Comparison of ENCODE assay signal across 9 cellular contexts in genomic region chr5:170312666-170313065, GRCh38. TPM values are rescaled to one million over a fixed set of nuclear protein-coding genes. Genes with fewer than 3 reads are reported as not detected.
DNase-seq lines count a peak whose midpoint lies in the region; ATAC-seq and TF ChIP-seq lines count a peak whose summit lies in the region.
"Had no signal": no experiment of that assay in that cellular context is flagged by ENCODE, and none has a peak within 500 bp of the region (broad histone marks: within the 10 kb centered on the region; RNA-seq: fewer than 3 reads in every experiment).

No MANE protein-coding gene starts in this region.

- ATAC-seq in GM18517 (IDR thresholded peaks at IDR 0.05; ENCODE audit: unreplicated experiment): no peak

- H3K4me2 ChIP-seq in smooth muscle cell: peak overlapping the region; percentile 58

- H3K27ac Mint-ChIP-seq in brain: peak overlapping the region in 3 of 5 experiments; percentile 19 to 57 (median 43)

- H3K4me3 Mint-ChIP-seq in brain: no peak overlapping the region

- H3K4me1 ChIP-seq in smooth muscle cell (ENCODE audit: low read depth): peaks cover 37% of the 10 kb centered on the region

- no peaks in the 10 kb centered on the region for H3K27me3 ChIP-seq in smooth muscle cell (ENCODE audit: low read depth)

- peaks cover 19% of the 10 kb centered on the region for H3F3A ChIP-seq in smooth muscle cell (ENCODE audit: low read depth)

- DNase-seq in AML-193 (lab: John Stamatoyannopoulos, UW) (peak; percentile 87 to 89), H4 (ENCODE audit: low spot score) (peak; percentile 16), T-helper 1 cell (peak; percentile 23 to 74 (median 43)), smooth muscle cell (lab: John Stamatoyannopoulos, UW; ENCODE audit: unreplicated experiment) (peak; percentile 20), SHP77 treated with DMSO at 0.1 percent for 48 hours (lab: John Stamatoyannopoulos, UW) (no peak), midbrain (lab: John Stamatoyannopoulos, UW) (no peak)
- DNase-seq: right cardiac atrium had no signal

- no peak overlapping the region for H2AFZ ChIP-seq in smooth muscle cell (ENCODE audit: low read depth)

- no peaks in the 10 kb centered on the region for H3K9me3 ChIP-seq in smooth muscle cell (replicated peaks; ENCODE audit: low read depth)

- no peaks in the 10 kb centered on the region for H3K9me3 Mint-ChIP-seq in brain

- no peak overlapping the region for H3K4me3 ChIP-seq in smooth muscle cell

- no peaks in the 10 kb centered on the region for H3K79me2 ChIP-seq in smooth muscle cell (ENCODE audit: low read depth)

- H3K4me1 Mint-ChIP-seq in brain: peaks cover 40% of the 10 kb centered on the region

- peak overlapping the region; percentile 71 for H3K9ac ChIP-seq in smooth muscle cell (ENCODE audit: low read depth)

- no peaks in the 10 kb centered on the region for H3K36me3 Mint-ChIP-seq in brain

- H3K27ac ChIP-seq in smooth muscle cell (ENCODE audit: low read depth): peak overlapping the region; percentile 98

- no peaks in the 10 kb centered on the region for H3K36me3 ChIP-seq in smooth muscle cell (ENCODE audit: low read depth)

- TF ChIP-seq CTCF in brain (conservative IDR thresholded peaks at IDR 0.05) (no peak), smooth muscle cell (IDR thresholded peaks at IDR 0.05; ENCODE audit: borderline replicate concordance, insufficient read depth, poor library complexity, severe bottlenecking) (no peak)

- 36% methylated on average over 3 of the region's 3 CpGs for WGBS in smooth muscle cell (ENCODE audit: low lambda C conversion rate)

- no peaks in the 10 kb centered on the region for H4K20me1 ChIP-seq in smooth muscle cell (ENCODE audit: low read depth)

- peaks cover 7% of the 10 kb centered on the region for H3K27me3 Mint-ChIP-seq in brain

RNA-seq across cellular contexts. Expression of gene LCP2, which starts 15.1 kb away (rescaled TPM):
- total RNA-seq in H4 (2014; rRNA removed; shearing (Covaris generic)): 0.68 and 2.7 TPM in 2 replicates
- polyA plus RNA-seq in brain (ENCODE audit: insufficient read depth, low read depth, low replicate concordance) (2.6 TPM), smooth muscle cell (2.2 and 2.7 TPM in 2 replicates)
- 0.45 and 0.54 TPM in 2 replicates for total RNA-seq in smooth muscle cell

Comparison
In these comparisons a context has a peak if more than half of its experiments do, and no peak if none do; other contexts are left out.
1. DNase-seq: peak in AML-193 (2 of 2), H4 (single experiment), T-helper 1 cell (5 of 5) and smooth muscle cell (single experiment); none in SHP77 treated with DMSO at 0.1 percent for 48 hours (single experiment) and midbrain (single experiment).